13 cellular contexts compared by ENCODE assay signal in genomic region chr1:8363186-8363585, GRCh38. TPM values are rescaled to one million over a fixed set of nuclear protein-coding genes. Genes with fewer than 3 reads are reported as not detected.
DNase-seq lines count a peak whose midpoint lies in the region; ATAC-seq and TF ChIP-seq lines count a peak whose summit lies in the region.
"Had no signal": no experiment of that assay in that cellular context is flagged by ENCODE, and none has a peak within 500 bp of the region (broad histone marks: within the 10 kb centered on the region; RNA-seq: fewer than 3 reads in every experiment).

No MANE protein-coding gene starts in this region.

- H3K4me1 Mint-ChIP-seq in endothelial cell (ENCODE audit: unreplicated experiment) (peaks cover 9% of the 10 kb centered on the region), nephron (peaks cover 41% of the 10 kb centered on the region)
- H3K4me1 Mint-ChIP-seq: activated CD8-positive, alpha-beta memory T cell treated with anti-CD3 and anti-CD28 coated beads, Interleukin-2, amount 10 ng/mL, durations not matched to agents 7 days and 5 days; natural killer cell had no signal

- WGBS in testis, 2 donors = 57 to 71% methylated on average over 6 of the region's 6 CpGs
- 84 to 91% methylated on average over 4 to 6 of the region's 6 CpGs for WGBS in body of pancreas, 2 donors

- H3K9me3 ChIP-seq in WERI-Rb-1 (ENCODE audit: severe bottlenecking) = no peaks in the 10 kb centered on the region
- H3K9me3 ChIP-seq in testis = no peaks in the 10 kb centered on the region
- H3K9me3 ChIP-seq in body of pancreas = no peaks in the 10 kb centered on the region

- peak overlapping the region; percentile 52 for H3K27ac ChIP-seq in WERI-Rb-1
- H3K27ac ChIP-seq in testis = peak overlapping the region; percentile 62 to 65
- peak overlapping the region in 2 of 4 donors; percentile 3 to 13 for H3K27ac ChIP-seq in body of pancreas
- H3K27ac ChIP-seq: KMS-11 had no signal

- peaks cover 22% of the 10 kb centered on the region for H3K36me3 Mint-ChIP-seq in endothelial cell (ENCODE audit: low read depth, unreplicated experiment)
- peaks cover 54% of the 10 kb centered on the region for H3K36me3 Mint-ChIP-seq in nephron (ENCODE audit: low read depth)
- H3K36me3 Mint-ChIP-seq: natural killer cell had no signal

- TF ChIP-seq CTCF in WERI-Rb-1 (IDR thresholded peaks at IDR 0.05; ENCODE audit: low read depth, low read length) (no peak), endothelial cell (IDR thresholded peaks at IDR 0.05; ENCODE audit: unreplicated experiment) (no peak), nephron (IDR thresholded peaks at IDR 0.05; ENCODE audit: unreplicated experiment in 3 of 3) (no peak), testis (IDR thresholded peaks at IDR 0.05) (no peak), body of pancreas (IDR thresholded peaks at IDR 0.05) (no peak)

- H3K27me3 Mint-ChIP-seq in endothelial cell (ENCODE audit: unreplicated experiment) (peaks cover 11% of the 10 kb centered on the region), nephron (ENCODE audit: low read depth) (no peaks in the 10 kb centered on the region)
- H3K27me3 Mint-ChIP-seq: activated CD8-positive, alpha-beta memory T cell treated with anti-CD3 and anti-CD28 coated beads, Interleukin-2, amount 10 ng/mL, durations not matched to agents 7 days and 5 days had no signal

- H3K9me3 Mint-ChIP-seq in endothelial cell (ENCODE audit: unreplicated experiment) (no peaks in the 10 kb centered on the region), nephron (no peaks in the 10 kb centered on the region)
- H3K9me3 Mint-ChIP-seq: natural killer cell had no signal

- no peak overlapping the region for H3K4me3 Mint-ChIP-seq in endothelial cell (ENCODE audit: unreplicated experiment)
- H3K4me3 Mint-ChIP-seq in nephron = no peak overlapping the region
- H3K4me3 Mint-ChIP-seq: activated CD8-positive, alpha-beta memory T cell treated with anti-CD3 and anti-CD28 coated beads, Interleukin-2, amount 10 ng/mL, durations not matched to agents 7 days and 5 days; natural killer cell had no signal

- H3K4me3 ChIP-seq in WERI-Rb-1 (ENCODE audit: low read depth, low read length) = no peak overlapping the region
- no peak overlapping the region for H3K4me3 ChIP-seq in testis
- H3K4me3 ChIP-seq in body of pancreas = no peak overlapping the region

- H3K4me1 ChIP-seq in testis (peaks cover 50% of the 10 kb centered on the region), body of pancreas (peaks cover 25% of the 10 kb centered on the region)

- no peaks in the 10 kb centered on the region for H3K27me3 ChIP-seq in WERI-Rb-1 (ENCODE audit: insufficient read depth, low read depth, severe bottlenecking)
- no peaks in the 10 kb centered on the region for H3K27me3 ChIP-seq in testis
- H3K27me3 ChIP-seq in body of pancreas = no peaks in the 10 kb centered on the region

- intact Hi-C loops in testis (cut with DNase I; ENCODE audit: low total_unique reads) (no loop called here), body of pancreas (cut with DNase I) (no loop called here)

- H3K27ac Mint-ChIP-seq in endothelial cell (ENCODE audit: unreplicated experiment) (peak overlapping the region; percentile 72), nephron (peak overlapping the region; percentile 63 to 95 (median 72))
- H3K27ac Mint-ChIP-seq: activated CD8-positive, alpha-beta memory T cell treated with anti-CD3 and anti-CD28 coated beads, Interleukin-2, amount 10 ng/mL, durations not matched to agents 7 days and 5 days; natural killer cell had no signal

- DNase-seq in WERI-Rb-1 = peak; percentile 70
- DNase-seq in endothelial cell (ENCODE audit: low spot score) = no peak
- DNase-seq in testis = no peak
- no peak for DNase-seq in body of pancreas
- DNase-seq in putamen (ENCODE audit: low spot score) = no peak
- DNase-seq: activated CD8-positive, alpha-beta memory T cell treated with anti-CD3 and anti-CD28 coated beads, Interleukin-2, amount 10 ng/mL, durations not matched to agents 7 days and 5 days; HCEC 1CT; hippocampal formation; natural killer cell; PC-3 had no signal

- ATAC-seq in body of pancreas = no peak
- no peak for ATAC-seq in HG02970 (IDR thresholded peaks at IDR 0.05; ENCODE audit: low FRiP score, unreplicated experiment)
- ATAC-seq: activated CD8-positive, alpha-beta memory T cell treated with anti-CD3 and anti-CD28 coated beads, Interleukin-2, amount 10 ng/mL, durations not matched to agents 7 days and 5 days; natural killer cell; PC-3 had no signal

- TF ChIP-seq POLR2A in testis (IDR thresholded peaks at IDR 0.05) (no peak), body of pancreas (IDR thresholded peaks at IDR 0.05) (no peak)

- H3K36me3 ChIP-seq in WERI-Rb-1 = peaks cover 78% of the 10 kb centered on the region
- no peaks in the 10 kb centered on the region for H3K36me3 ChIP-seq in testis (ENCODE audit: low read depth, missing control alignments)
- peaks cover 31 to 33% of the 10 kb centered on the region in 2 donors for H3K36me3 ChIP-seq in body of pancreas (replicated peaks in 1 of 2; ENCODE audit: insufficient read depth in 1 of 2, low read depth in 2 of 2)

RNA-seq across cellular contexts. Expression of gene SLC45A1, which starts 45.3 kb away (rescaled TPM):
- 0.62 TPM for total RNA-seq in endothelial cell (ENCODE audit: unreplicated experiment)
- total RNA-seq in testis = 1 to 10 TPM; 8.5 to 9.0 TPM
- polyA plus RNA-seq in testis (ENCODE audit: insufficient read depth, low read depth, low replicate concordance) = 5.6 TPM
- 1 to 10 TPM in 1 of 2 donors, not detected in 1; 1.6 TPM for total RNA-seq in body of pancreas
